ENCODE assay signal across 25 cellular contexts in the genomic region with DNA sequence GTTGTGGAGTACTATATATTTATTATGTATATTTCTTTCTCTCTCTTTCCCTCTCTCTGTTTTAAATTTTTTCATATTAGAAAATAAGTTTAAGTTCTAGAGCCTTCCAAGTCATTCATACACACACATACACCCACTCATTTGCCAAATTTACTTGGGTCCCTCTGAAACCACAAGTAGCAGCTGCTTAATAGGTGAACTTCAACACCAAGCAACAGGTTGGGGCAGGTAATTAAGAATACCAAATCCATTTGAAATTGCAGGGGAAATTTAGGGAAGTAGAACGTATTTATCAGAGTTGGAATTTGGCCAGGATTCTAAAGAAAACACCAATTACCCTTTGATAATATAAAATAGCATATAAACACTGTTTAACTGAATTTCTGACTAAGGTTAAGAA.
"Had no signal": no experiment of that assay in that cellular context is flagged by ENCODE, and none has a peak within 500 bp of the region (broad histone marks: within the 10 kb centered on the region; RNA-seq: fewer than 3 reads in every experiment).

No MANE protein-coding gene starts in this region.

- FAIRE-seq: kidney, urothelium cell line had no signal

- H3K9me3 ChIP-seq: esophagus muscularis mucosa, left ventricle myocardium inferior, lower lobe of right lung, ovary, right atrium auricular region, sigmoid colon, testis had no signal

- H3K36me3 ChIP-seq: esophagus muscularis mucosa, left ventricle myocardium inferior, lower lobe of right lung, neural progenitor cell, ovary, right atrium auricular region, sigmoid colon had no signal

- H3K27ac ChIP-seq: coronary artery, esophagus muscularis mucosa, left ventricle myocardium inferior, lower lobe of right lung, neural progenitor cell, ovary, right atrium auricular region, sigmoid colon, testis had no signal

- H3K27me3 ChIP-seq: esophagus muscularis mucosa, neural progenitor cell, ovary, right atrium auricular region, sigmoid colon, testis had no signal

- H3K4me2 ChIP-seq: neural progenitor cell had no signal

- DNase-seq: effector CD8-positive, alpha-beta T cell; foreskin fibroblast; immature natural killer cell; kidney; left cardiac atrium; left ventricle myocardium inferior; lower lobe of right lung; mesenchymal stem cell; midbrain; nucleus accumbens; ovary; sigmoid colon; stimulated activated CD4-positive, alpha-beta T cell treated with anti-CD3 and anti-CD28 coated beads, Interleukin-2, amount 100 ng/mL, for 24 hours; stimulated activated CD4-positive, alpha-beta T cell treated with anti-CD3 and anti-CD28 coated beads, Interleukin-4, amount 100 ng/mL, for 4 hours; stimulated activated naive B cell treated with anti-CD40 and anti-IgM and Interleukin-4, amounts not matched to agents 10 μg/mL and 1 μg/mL and 100 μg/mL, for 72 hours; stimulated activated naive CD8-positive, alpha-beta T cell treated with anti-CD3 and anti-CD28 coated beads, Interleukin-15, amount 100 ng/mL, for 72 hours; testis; trophoblast cell had no signal

- H3K4me1 ChIP-seq: esophagus muscularis mucosa, left ventricle myocardium inferior, lower lobe of right lung, neural progenitor cell, right atrium auricular region, sigmoid colon, testis had no signal

- ATAC-seq: left cardiac atrium; lower lobe of right lung; natural killer cell treated with Interleukin-12 subunit alpha and Interleukin-12 subunit beta and Interleukin-15 and Interleukin-18, amount 100 ng/mL, for 72 hours; stimulated activated naive B cell treated with anti-CD40 and anti-IgM and Interleukin-4, amounts not matched to agents 10 μg/mL and 1 μg/mL and 100 μg/mL, for 72 hours; stimulated activated naive CD8-positive, alpha-beta T cell treated with anti-CD3 and anti-CD28 coated beads, Interleukin-15, amount 100 ng/mL, for 72 hours had no signal

- H3K4me3 ChIP-seq: coronary artery, esophagus muscularis mucosa, left ventricle myocardium inferior, lower lobe of right lung, neural progenitor cell, ovary, right atrium auricular region, sigmoid colon, skin epidermis, testis had no signal
